ENCODE assay signal across 1 cellular context in the genomic region with DNA sequence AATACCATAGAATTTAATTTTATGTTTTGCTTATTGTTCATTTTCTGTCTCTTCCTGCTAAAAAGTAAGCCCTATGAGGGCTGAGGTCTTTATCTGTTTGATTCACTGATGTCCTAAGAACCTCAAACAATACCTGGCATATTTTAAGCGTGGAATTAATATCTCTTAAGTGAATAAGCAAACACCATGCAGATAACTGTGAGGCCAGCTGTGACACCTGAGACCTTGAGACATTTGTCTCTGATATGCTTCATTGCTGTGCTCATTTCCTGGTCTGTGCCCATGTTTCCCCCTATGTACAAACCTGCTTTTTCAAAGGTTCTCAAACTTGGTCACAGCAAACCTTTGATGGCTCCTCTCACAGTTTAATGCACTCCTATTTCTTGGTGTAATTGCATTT.
TF ChIP-seq lines count a peak whose summit lies in the region.

No MANE protein-coding gene starts in this region.

TF ChIP-seq in SK-N-SH, 30 proteins besides CTCF, POLR2A, EP300 and RAD21 (continued from another document):
- TF ChIP-seq, protein P1, sequence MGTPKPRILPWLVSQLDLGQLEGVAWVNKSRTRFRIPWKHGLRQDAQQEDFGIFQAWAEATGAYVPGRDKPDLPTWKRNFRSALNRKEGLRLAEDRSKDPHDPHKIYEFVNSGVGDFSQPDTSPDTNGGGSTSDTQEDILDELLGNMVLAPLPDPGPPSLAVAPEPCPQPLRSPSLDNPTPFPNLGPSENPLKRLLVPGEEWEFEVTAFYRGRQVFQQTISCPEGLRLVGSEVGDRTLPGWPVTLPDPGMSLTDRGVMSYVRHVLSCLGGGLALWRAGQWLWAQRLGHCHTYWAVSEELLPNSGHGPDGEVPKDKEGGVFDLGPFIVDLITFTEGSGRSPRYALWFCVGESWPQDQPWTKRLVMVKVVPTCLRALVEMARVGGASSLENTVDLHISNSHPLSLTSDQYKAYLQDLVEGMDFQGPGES (IDR thresholded peaks at IDR 0.05; ENCODE audit: low read depth, low read length), result no peak
- TF ChIP-seq TAF1 (IDR thresholded peaks at IDR 0.05; ENCODE audit: borderline replicate concordance, low read depth, low read length) (no peak), JUND (IDR thresholded peaks at IDR 0.05) (no peak), RCOR1 (IDR thresholded peaks at IDR 0.05; ENCODE audit: low read length) (no peak)
- TF ChIP-seq, protein P2, sequence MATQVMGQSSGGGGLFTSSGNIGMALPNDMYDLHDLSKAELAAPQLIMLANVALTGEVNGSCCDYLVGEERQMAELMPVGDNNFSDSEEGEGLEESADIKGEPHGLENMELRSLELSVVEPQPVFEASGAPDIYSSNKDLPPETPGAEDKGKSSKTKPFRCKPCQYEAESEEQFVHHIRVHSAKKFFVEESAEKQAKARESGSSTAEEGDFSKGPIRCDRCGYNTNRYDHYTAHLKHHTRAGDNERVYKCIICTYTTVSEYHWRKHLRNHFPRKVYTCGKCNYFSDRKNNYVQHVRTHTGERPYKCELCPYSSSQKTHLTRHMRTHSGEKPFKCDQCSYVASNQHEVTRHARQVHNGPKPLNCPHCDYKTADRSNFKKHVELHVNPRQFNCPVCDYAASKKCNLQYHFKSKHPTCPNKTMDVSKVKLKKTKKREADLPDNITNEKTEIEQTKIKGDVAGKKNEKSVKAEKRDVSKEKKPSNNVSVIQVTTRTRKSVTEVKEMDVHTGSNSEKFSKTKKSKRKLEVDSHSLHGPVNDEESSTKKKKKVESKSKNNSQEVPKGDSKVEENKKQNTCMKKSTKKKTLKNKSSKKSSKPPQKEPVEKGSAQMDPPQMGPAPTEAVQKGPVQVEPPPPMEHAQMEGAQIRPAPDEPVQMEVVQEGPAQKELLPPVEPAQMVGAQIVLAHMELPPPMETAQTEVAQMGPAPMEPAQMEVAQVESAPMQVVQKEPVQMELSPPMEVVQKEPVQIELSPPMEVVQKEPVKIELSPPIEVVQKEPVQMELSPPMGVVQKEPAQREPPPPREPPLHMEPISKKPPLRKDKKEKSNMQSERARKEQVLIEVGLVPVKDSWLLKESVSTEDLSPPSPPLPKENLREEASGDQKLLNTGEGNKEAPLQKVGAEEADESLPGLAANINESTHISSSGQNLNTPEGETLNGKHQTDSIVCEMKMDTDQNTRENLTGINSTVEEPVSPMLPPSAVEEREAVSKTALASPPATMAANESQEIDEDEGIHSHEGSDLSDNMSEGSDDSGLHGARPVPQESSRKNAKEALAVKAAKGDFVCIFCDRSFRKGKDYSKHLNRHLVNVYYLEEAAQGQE (IDR thresholded peaks at IDR 0.05; ENCODE audit: low read depth, low read length), result no peak
- TF ChIP-seq, protein P3, sequence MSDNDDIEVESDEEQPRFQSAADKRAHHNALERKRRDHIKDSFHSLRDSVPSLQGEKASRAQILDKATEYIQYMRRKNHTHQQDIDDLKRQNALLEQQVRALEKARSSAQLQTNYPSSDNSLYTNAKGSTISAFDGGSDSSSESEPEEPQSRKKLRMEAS (IDR thresholded peaks at IDR 0.05; ENCODE audit: low read depth), result no peak
- TF ChIP-seq, protein P4, sequence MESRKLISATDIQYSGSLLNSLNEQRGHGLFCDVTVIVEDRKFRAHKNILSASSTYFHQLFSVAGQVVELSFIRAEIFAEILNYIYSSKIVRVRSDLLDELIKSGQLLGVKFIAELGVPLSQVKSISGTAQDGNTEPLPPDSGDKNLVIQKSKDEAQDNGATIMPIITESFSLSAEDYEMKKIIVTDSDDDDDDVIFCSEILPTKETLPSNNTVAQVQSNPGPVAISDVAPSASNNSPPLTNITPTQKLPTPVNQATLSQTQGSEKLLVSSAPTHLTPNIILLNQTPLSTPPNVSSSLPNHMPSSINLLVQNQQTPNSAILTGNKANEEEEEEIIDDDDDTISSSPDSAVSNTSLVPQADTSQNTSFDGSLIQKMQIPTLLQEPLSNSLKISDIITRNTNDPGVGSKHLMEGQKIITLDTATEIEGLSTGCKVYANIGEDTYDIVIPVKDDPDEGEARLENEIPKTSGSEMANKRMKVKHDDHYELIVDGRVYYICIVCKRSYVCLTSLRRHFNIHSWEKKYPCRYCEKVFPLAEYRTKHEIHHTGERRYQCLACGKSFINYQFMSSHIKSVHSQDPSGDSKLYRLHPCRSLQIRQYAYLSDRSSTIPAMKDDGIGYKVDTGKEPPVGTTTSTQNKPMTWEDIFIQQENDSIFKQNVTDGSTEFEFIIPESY (IDR thresholded peaks at IDR 0.05; ENCODE audit: borderline replicate concordance, low read depth), result no peak
